20 cellular contexts compared by ENCODE assay signal in the genomic region with DNA sequence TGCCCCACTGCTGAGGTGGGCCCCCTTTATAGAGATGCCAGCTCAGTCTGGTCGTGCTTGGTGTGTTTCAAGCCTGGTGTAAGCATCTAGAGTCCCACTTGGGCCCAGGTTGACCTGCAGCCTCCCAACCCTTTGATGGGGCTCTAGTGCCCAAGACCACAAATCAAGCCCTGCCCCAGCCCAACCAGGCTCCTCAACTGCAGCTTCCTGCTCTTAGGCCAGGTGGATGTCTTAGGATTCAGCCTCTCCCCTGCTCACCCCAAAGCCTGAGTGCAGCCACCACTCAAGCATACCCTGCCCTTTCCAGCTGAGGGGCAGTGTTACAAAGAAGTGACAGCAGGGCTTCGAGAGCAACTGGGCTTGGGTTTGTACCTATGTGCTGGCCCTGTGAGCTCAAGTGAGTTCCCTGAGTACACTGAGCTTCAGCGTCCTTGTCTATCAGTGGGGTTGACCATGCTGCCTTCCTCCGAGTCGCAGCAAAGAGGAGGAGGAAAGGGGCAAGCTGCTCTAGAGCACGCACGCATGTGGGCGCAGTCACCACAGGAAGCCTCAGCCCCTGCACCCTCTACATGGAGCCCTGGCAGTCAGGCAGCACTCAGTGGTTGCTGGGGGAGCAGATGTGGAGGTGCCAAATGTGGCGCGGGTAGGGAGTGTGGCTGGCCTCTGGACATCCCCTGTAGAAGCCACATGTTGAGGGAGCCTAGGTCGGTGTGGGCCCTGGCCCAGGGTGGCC.
DNase-seq lines count a peak whose midpoint lies in the region; ATAC-seq and TF ChIP-seq lines count a peak whose summit lies in the region.
"Had no signal": no experiment of that assay in that cellular context is flagged by ENCODE, and none has a peak within 500 bp of the region (broad histone marks: within the 10 kb centered on the region; RNA-seq: fewer than 3 reads in every experiment).

No MANE protein-coding gene starts in this region.

- H3K36me3 Mint-ChIP-seq in natural killer cell = no peaks in the 10 kb centered on the region
- H3K36me3 Mint-ChIP-seq in natural killer cell treated with Interleukin-12 subunit alpha and Interleukin-12 subunit beta and Interleukin-15 and Interleukin-18, amount 100 ng/mL, for 72 hours = no peaks in the 10 kb centered on the region
- peaks cover 2% of the 10 kb centered on the region for H3K36me3 Mint-ChIP-seq in activated CD8-positive, alpha-beta T cell treated with anti-CD3 and anti-CD28 coated beads, Interleukin-2, amount 10 ng/mL, durations not matched to agents 7 days and 5 days (ENCODE audit: low read depth)
- peaks cover 4% of the 10 kb centered on the region for H3K36me3 Mint-ChIP-seq in type B pancreatic cell

- peaks cover 5 to 6% of the 10 kb centered on the region in 2 donors for H3K4me1 Mint-ChIP-seq in natural killer cell
- H3K4me1 Mint-ChIP-seq in natural killer cell treated with Interleukin-12 subunit alpha and Interleukin-12 subunit beta and Interleukin-15 and Interleukin-18, amount 100 ng/mL, for 72 hours (ENCODE audit: low read depth in 2 of 2) = no peaks in the 10 kb centered on the region
- H3K4me1 Mint-ChIP-seq in activated CD8-positive, alpha-beta T cell treated with anti-CD3 and anti-CD28 coated beads, Interleukin-2, amount 10 ng/mL, durations not matched to agents 7 days and 5 days (ENCODE audit: low read depth) = peaks cover 9% of the 10 kb centered on the region
- H3K4me1 Mint-ChIP-seq in type B pancreatic cell (ENCODE audit: unreplicated experiment) = peaks cover 38% of the 10 kb centered on the region
- H3K4me1 Mint-ChIP-seq: activated B cell treated with CpG ODN at 0.5 μM for 24 hours had no signal

- H3K27ac ChIP-seq in esophagus muscularis mucosa (replicated peaks in 1 of 4) = no peak overlapping the region
- H3K27ac ChIP-seq: ascending aorta, parathyroid adenoma, spleen, upper lobe of left lung had no signal

- TF ChIP-seq CTCF in natural killer cell (IDR thresholded peaks at IDR 0.05) = no peak
- TF ChIP-seq CTCF in esophagus muscularis mucosa (IDR thresholded peaks at IDR 0.05) = no peak
- no peak for TF ChIP-seq CTCF in type B pancreatic cell (conservative IDR thresholded peaks at IDR 0.05)

- ATAC-seq in natural killer cell = peak in 2 of 3 donors; percentile 8 to 30
- no peak for ATAC-seq in natural killer cell treated with Interleukin-12 subunit alpha and Interleukin-12 subunit beta and Interleukin-15 and Interleukin-18, amount 100 ng/mL, for 72 hours
- ATAC-seq in activated CD8-positive, alpha-beta T cell treated with anti-CD3 and anti-CD28 coated beads, Interleukin-2, amount 10 ng/mL, durations not matched to agents 7 days and 5 days = peak; percentile 58
- ATAC-seq in HG03196 (IDR thresholded peaks at IDR 0.05; ENCODE audit: unreplicated experiment) = no peak
- ATAC-seq in HG02678 (IDR thresholded peaks at IDR 0.05; ENCODE audit: unreplicated experiment) = no peak

- H3K27me3 Mint-ChIP-seq in natural killer cell (ENCODE audit: low read depth in 2 of 2) = no peaks in the 10 kb centered on the region
- no peaks in the 10 kb centered on the region for H3K27me3 Mint-ChIP-seq in natural killer cell treated with Interleukin-12 subunit alpha and Interleukin-12 subunit beta and Interleukin-15 and Interleukin-18, amount 100 ng/mL, for 72 hours
- no peaks in the 10 kb centered on the region for H3K27me3 Mint-ChIP-seq in activated CD8-positive, alpha-beta T cell treated with anti-CD3 and anti-CD28 coated beads, Interleukin-2, amount 10 ng/mL, durations not matched to agents 7 days and 5 days (ENCODE audit: low read depth)
- no peaks in the 10 kb centered on the region for H3K27me3 Mint-ChIP-seq in type B pancreatic cell
- H3K27me3 Mint-ChIP-seq: activated B cell treated with CpG ODN at 0.5 μM for 24 hours; activated naive CD4-positive, alpha-beta T cell treated with anti-CD3 and anti-CD28 coated beads, Interleukin-2, amount 50 U/mL, for 24 hours had no signal

- peaks cover 0 to 22% (median 7%) of the 10 kb centered on the region in 4 donors for H3K36me3 ChIP-seq in esophagus muscularis mucosa

- TF ChIP-seq EP300 in esophagus muscularis mucosa (IDR thresholded peaks at IDR 0.05) = no peak

- CTCF ChIA-PET in activated CD8-positive, alpha-beta T cell treated with anti-CD3 and anti-CD28 coated beads, Interleukin-2, amount 10 ng/mL, durations not matched to agents 7 days and 5 days (lab: Charles Lee) = interaction anchor here (0.8 to 1.7 kb wide), 2 partner anchors 14 to 48 kb away, joined by 3 to 6 read pairs; no protein-coding TSS in a partner anchor

- DNase-seq in natural killer cell (no peak), esophagus muscularis mucosa (ENCODE audit: extremely low spot score) (peak; percentile 86), type B pancreatic cell (ENCODE audit: extremely low spot score, unreplicated experiment) (peak; percentile 51), middle frontal gyrus (ENCODE audit: extremely low spot score, low spot score) (no peak)
- DNase-seq in natural killer cell treated with Interleukin-12 subunit alpha and Interleukin-12 subunit beta and Interleukin-15 and Interleukin-18, amount 100 ng/mL, for 72 hours (ENCODE audit: low spot score) = no peak
- DNase-seq in activated CD8-positive, alpha-beta T cell treated with anti-CD3 and anti-CD28 coated beads, Interleukin-2, amount 10 ng/mL, durations not matched to agents 7 days and 5 days = peak; percentile 46
- DNase-seq: activated B cell treated with CpG ODN at 0.5 μM for 24 hours, BE2C, Kasumi-1, NCI-H146, NCI-H446 treated with DMSO at 0.1 percent for 48 hours, SIG-M5, spleen had no signal

- H3K27ac Mint-ChIP-seq in natural killer cell (no peak overlapping the region), type B pancreatic cell (no peak overlapping the region)
- no peak overlapping the region for H3K27ac Mint-ChIP-seq in natural killer cell treated with Interleukin-12 subunit alpha and Interleukin-12 subunit beta and Interleukin-15 and Interleukin-18, amount 100 ng/mL, for 72 hours
- peak overlapping the region; percentile 60 for H3K27ac Mint-ChIP-seq in activated CD8-positive, alpha-beta T cell treated with anti-CD3 and anti-CD28 coated beads, Interleukin-2, amount 10 ng/mL, durations not matched to agents 7 days and 5 days
- H3K27ac Mint-ChIP-seq: activated B cell treated with CpG ODN at 0.5 μM for 24 hours; activated naive CD4-positive, alpha-beta T cell treated with anti-CD3 and anti-CD28 coated beads, Interleukin-2, amount 50 U/mL, for 24 hours; activated T-helper 2 cell treated with anti-CD3 and anti-CD28 coated beads, Interferon-gamma antibody, Interleukin-2, Interleukin-4, amounts not matched to agents 10 μg/mL and 5 μg/mL and 100 μg/mL, durations not matched to agents 14 hours and 24 hours and 36 hours had no signal

- intact Hi-C loops in natural killer cell (cut with micrococcal nuclease) = no loop called here
- intact Hi-C loops in esophagus muscularis mucosa (cut with DNase I) = no loop called here

- H3K9me3 Mint-ChIP-seq in natural killer cell = no peaks in the 10 kb centered on the region
- H3K9me3 Mint-ChIP-seq in natural killer cell treated with Interleukin-12 subunit alpha and Interleukin-12 subunit beta and Interleukin-15 and Interleukin-18, amount 100 ng/mL, for 72 hours = no peaks in the 10 kb centered on the region
- H3K9me3 Mint-ChIP-seq in activated CD8-positive, alpha-beta T cell treated with anti-CD3 and anti-CD28 coated beads, Interleukin-2, amount 10 ng/mL, durations not matched to agents 7 days and 5 days (ENCODE audit: insufficient read depth) = no peaks in the 10 kb centered on the region
- H3K9me3 Mint-ChIP-seq in type B pancreatic cell = no peaks in the 10 kb centered on the region
- H3K9me3 Mint-ChIP-seq: activated B cell treated with CpG ODN at 0.5 μM for 24 hours; activated naive CD4-positive, alpha-beta T cell treated with anti-CD3 and anti-CD28 coated beads, Interleukin-2, amount 50 U/mL, for 24 hours; activated T-helper 2 cell treated with anti-CD3 and anti-CD28 coated beads, Interferon-gamma antibody, Interleukin-2, Interleukin-4, amounts not matched to agents 10 μg/mL and 5 μg/mL and 100 μg/mL, durations not matched to agents 14 hours and 24 hours and 36 hours had no signal

- WGBS in esophagus muscularis mucosa = 88% methylated on average over 11 of the region's 11 CpGs

- no peaks in the 10 kb centered on the region for H3K9me3 ChIP-seq in esophagus muscularis mucosa
- H3K9me3 ChIP-seq: ascending aorta, BE2C, spleen, upper lobe of left lung had no signal

- POLR2A ChIA-PET in activated CD8-positive, alpha-beta T cell treated with anti-CD3 and anti-CD28 coated beads, Interleukin-2, amount 10 ng/mL, durations not matched to agents 7 days and 5 days (lab: Charles Lee) = interaction anchor here (1.0 kb wide), 1 partner anchor 17 kb away, joined by 3 read pairs; no protein-coding TSS in a partner anchor

- H3K4me3 Mint-ChIP-seq in natural killer cell = no peak overlapping the region
- H3K4me3 Mint-ChIP-seq in natural killer cell treated with Interleukin-12 subunit alpha and Interleukin-12 subunit beta and Interleukin-15 and Interleukin-18, amount 100 ng/mL, for 72 hours = no peak overlapping the region
- no peak overlapping the region for H3K4me3 Mint-ChIP-seq in activated CD8-positive, alpha-beta T cell treated with anti-CD3 and anti-CD28 coated beads, Interleukin-2, amount 10 ng/mL, durations not matched to agents 7 days and 5 days
- no peak overlapping the region for H3K4me3 Mint-ChIP-seq in type B pancreatic cell
- H3K4me3 Mint-ChIP-seq: activated B cell treated with CpG ODN at 0.5 μM for 24 hours; activated naive CD4-positive, alpha-beta T cell treated with anti-CD3 and anti-CD28 coated beads, Interleukin-2, amount 50 U/mL, for 24 hours had no signal

- peaks cover 8 to 15% (median 10%) of the 10 kb centered on the region in 4 donors for H3K4me1 ChIP-seq in esophagus muscularis mucosa

- no peak for TF ChIP-seq POLR2A in esophagus muscularis mucosa (IDR thresholded peaks at IDR 0.05; ENCODE audit: low read depth)

- H3K27me3 ChIP-seq in esophagus muscularis mucosa = no peaks in the 10 kb centered on the region
- H3K27me3 ChIP-seq: ascending aorta, BE2C, spleen, upper lobe of left lung had no signal

- H3K4me3 ChIP-seq in esophagus muscularis mucosa = no peak overlapping the region
- H3K4me3 ChIP-seq: ascending aorta, spleen, upper lobe of left lung had no signal

Comparison
In these comparisons a context has a peak if more than half of its experiments do, and no peak if none do; other contexts are left out.
1. ATAC-seq: peak in natural killer cell (2 of 3) and activated CD8-positive, alpha-beta T cell treated with anti-CD3 and anti-CD28 coated beads, Interleukin-2, amount 10 ng/mL, durations not matched to agents 7 days and 5 days (single experiment); none in natural killer cell treated with Interleukin-12 subunit alpha and Interleukin-12 subunit beta and Interleukin-15 and Interleukin-18, amount 100 ng/mL, for 72 hours (0 of 2), HG03196 (single experiment) and HG02678 (single experiment).
2. DNase-seq: peak in activated CD8-positive, alpha-beta T cell treated with anti-CD3 and anti-CD28 coated beads, Interleukin-2, amount 10 ng/mL, durations not matched to agents 7 days and 5 days (single experiment), esophagus muscularis mucosa (single experiment) and type B pancreatic cell (single experiment); none in natural killer cell (single experiment), natural killer cell treated with Interleukin-12 subunit alpha and Interleukin-12 subunit beta and Interleukin-15 and Interleukin-18, amount 100 ng/mL, for 72 hours (single experiment) and middle frontal gyrus (single experiment).